In the genomic region with DNA sequence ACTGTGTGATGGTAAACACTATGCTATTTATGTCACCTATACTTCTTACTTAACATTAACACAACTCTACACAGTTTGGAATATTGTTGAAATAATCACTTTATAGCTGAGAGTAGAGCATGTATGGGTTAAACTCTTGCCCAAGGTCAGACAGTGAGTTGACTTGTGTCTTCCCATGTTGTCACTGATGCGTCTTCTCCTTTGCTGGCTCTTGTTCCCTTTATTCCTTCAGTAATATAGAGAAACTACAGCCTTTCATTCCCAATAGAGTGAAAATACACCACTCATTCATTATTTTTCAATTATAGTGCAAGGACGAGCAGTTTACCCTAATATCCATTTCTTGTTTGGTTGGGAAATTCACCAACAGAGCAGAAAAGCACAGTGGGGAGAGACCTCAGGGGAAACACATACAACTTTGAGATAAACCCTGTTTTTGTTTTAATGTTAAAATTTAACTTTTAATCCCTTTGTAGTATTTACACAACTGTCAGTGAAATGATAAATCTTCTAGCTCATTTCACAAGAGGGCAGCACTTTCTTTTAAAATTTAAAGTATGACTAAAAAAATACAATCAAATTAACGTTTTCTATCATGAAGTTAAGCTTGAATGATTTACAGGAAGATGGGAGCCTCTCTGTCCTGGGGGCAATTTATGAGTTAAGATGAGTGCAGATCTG, we compare ENCODE assay signal across 1 cellular context.
A peak's percentile ranks its signal among the peaks of the same experiment; 100 is the strongest.
TF ChIP-seq lines count a peak whose summit lies in the region.

No MANE protein-coding gene starts in this region.

TF ChIP-seq in HepG2, 621 proteins besides CTCF, POLR2A, EP300 and RAD21 (continued from another document and continues in another):
- TF ChIP-seq ARID3A (IDR thresholded peaks at IDR 0.05; ENCODE audit: low read depth, low read length): peak; percentile 95
- no peak for TF ChIP-seq PAWR (CRISPR knock-in tag; IDR thresholded peaks at IDR 0.05; ENCODE audit: borderline replicate concordance)
- TF ChIP-seq ZNF629 (CRISPR knock-in tag; conservative IDR thresholded peaks at IDR 0.05): no peak
- no peak for TF ChIP-seq MYPOP (CRISPR knock-in tag; IDR thresholded peaks at IDR 0.05)
- peak; percentile 53; the same call in 1 of the 2 replicates for TF ChIP-seq MEF2D (CRISPR knock-in tag; IDR thresholded peaks at IDR 0.05)
- TF ChIP-seq ZNF790 (CRISPR knock-in tag; IDR thresholded peaks at IDR 0.05; ENCODE audit: borderline replicate concordance): no peak
- TF ChIP-seq ZSCAN21 (CRISPR knock-in tag; IDR thresholded peaks at IDR 0.05; ENCODE audit: borderline replicate concordance): no peak
- TF ChIP-seq GFI1 (CRISPR knock-in tag; IDR thresholded peaks at IDR 0.05; ENCODE audit: borderline replicate concordance): 0 out of 2 replicates have a peak, but pooled peaks have one; percentile 52
- TF ChIP-seq, protein P1, sequence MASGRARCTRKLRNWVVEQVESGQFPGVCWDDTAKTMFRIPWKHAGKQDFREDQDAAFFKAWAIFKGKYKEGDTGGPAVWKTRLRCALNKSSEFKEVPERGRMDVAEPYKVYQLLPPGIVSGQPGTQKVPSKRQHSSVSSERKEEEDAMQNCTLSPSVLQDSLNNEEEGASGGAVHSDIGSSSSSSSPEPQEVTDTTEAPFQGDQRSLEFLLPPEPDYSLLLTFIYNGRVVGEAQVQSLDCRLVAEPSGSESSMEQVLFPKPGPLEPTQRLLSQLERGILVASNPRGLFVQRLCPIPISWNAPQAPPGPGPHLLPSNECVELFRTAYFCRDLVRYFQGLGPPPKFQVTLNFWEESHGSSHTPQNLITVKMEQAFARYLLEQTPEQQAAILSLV (CRISPR knock-in tag; IDR thresholded peaks at IDR 0.05; ENCODE audit: borderline replicate concordance): no peak
- TF ChIP-seq SNAI1 (CRISPR knock-in tag; IDR thresholded peaks at IDR 0.05; ENCODE audit: borderline replicate concordance): no peak
- TF ChIP-seq DMAP1 (CRISPR knock-in tag; IDR thresholded peaks at IDR 0.05): peak; percentile 23; the same call in 1 of the 2 replicates
- TF ChIP-seq CSRNP1 (CRISPR knock-in tag; IDR thresholded peaks at IDR 0.05): no peak
- no peak for TF ChIP-seq DNMT3B (CRISPR knock-in tag; conservative IDR thresholded peaks at IDR 0.05)
- no peak for TF ChIP-seq ZNF451 (CRISPR knock-in tag; IDR thresholded peaks at IDR 0.05)
- 0 out of 2 replicates have a peak, but pooled peaks have one; percentile 59 for TF ChIP-seq ZSCAN31 (CRISPR knock-in tag; IDR thresholded peaks at IDR 0.05; ENCODE audit: low read depth)
- TF ChIP-seq, protein P2, sequence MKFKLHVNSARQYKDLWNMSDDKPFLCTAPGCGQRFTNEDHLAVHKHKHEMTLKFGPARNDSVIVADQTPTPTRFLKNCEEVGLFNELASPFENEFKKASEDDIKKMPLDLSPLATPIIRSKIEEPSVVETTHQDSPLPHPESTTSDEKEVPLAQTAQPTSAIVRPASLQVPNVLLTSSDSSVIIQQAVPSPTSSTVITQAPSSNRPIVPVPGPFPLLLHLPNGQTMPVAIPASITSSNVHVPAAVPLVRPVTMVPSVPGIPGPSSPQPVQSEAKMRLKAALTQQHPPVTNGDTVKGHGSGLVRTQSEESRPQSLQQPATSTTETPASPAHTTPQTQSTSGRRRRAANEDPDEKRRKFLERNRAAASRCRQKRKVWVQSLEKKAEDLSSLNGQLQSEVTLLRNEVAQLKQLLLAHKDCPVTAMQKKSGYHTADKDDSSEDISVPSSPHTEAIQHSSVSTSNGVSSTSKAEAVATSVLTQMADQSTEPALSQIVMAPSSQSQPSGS (CRISPR knock-in tag; IDR thresholded peaks at IDR 0.05): peak; percentile 29; the same call in 1 of the 2 replicates
- TF ChIP-seq TEAD3 (CRISPR knock-in tag; optimal IDR thresholded peaks at IDR 0.05; ENCODE audit: borderline replicate concordance): peak; percentile 65
- TF ChIP-seq, protein P3, sequence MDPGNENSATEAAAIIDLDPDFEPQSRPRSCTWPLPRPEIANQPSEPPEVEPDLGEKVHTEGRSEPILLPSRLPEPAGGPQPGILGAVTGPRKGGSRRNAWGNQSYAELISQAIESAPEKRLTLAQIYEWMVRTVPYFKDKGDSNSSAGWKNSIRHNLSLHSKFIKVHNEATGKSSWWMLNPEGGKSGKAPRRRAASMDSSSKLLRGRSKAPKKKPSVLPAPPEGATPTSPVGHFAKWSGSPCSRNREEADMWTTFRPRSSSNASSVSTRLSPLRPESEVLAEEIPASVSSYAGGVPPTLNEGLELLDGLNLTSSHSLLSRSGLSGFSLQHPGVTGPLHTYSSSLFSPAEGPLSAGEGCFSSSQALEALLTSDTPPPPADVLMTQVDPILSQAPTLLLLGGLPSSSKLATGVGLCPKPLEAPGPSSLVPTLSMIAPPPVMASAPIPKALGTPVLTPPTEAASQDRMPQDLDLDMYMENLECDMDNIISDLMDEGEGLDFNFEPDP (CRISPR knock-in tag; conservative IDR thresholded peaks at IDR 0.05): no peak
- TF ChIP-seq FLYWCH1 (CRISPR knock-in tag; IDR thresholded peaks at IDR 0.05): no peak
- TF ChIP-seq RFXAP (CRISPR knock-in tag; IDR thresholded peaks at IDR 0.05; ENCODE audit: borderline replicate concordance): peak; percentile 41; the same call in 1 of the 2 replicates
- TF ChIP-seq MLXIP (CRISPR knock-in tag; IDR thresholded peaks at IDR 0.05; ENCODE audit: borderline replicate concordance): no peak
- no peak for TF ChIP-seq GABPB1 (CRISPR knock-in tag; IDR thresholded peaks at IDR 0.05)
- no peak for TF ChIP-seq ZMYM3 (CRISPR knock-in tag; IDR thresholded peaks at IDR 0.05)
- TF ChIP-seq, protein P4, sequence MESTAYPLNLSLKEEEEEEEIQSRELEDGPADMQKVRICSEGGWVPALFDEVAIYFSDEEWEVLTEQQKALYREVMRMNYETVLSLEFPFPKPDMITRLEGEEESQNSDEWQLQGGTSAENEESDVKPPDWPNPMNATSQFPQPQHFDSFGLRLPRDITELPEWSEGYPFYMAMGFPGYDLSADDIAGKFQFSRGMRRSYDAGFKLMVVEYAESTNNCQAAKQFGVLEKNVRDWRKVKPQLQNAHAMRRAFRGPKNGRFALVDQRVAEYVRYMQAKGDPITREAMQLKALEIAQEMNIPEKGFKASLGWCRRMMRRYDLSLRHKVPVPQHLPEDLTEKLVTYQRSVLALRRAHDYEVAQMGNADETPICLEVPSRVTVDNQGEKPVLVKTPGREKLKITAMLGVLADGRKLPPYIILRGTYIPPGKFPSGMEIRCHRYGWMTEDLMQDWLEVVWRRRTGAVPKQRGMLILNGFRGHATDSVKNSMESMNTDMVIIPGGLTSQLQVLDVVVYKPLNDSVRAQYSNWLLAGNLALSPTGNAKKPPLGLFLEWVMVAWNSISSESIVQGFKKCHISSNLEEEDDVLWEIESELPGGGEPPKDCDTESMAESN (CRISPR knock-in tag; conservative IDR thresholded peaks at IDR 0.05): no peak
- TF ChIP-seq ZFP82 (CRISPR knock-in tag; IDR thresholded peaks at IDR 0.05; ENCODE audit: borderline replicate concordance): no peak
- no peak for TF ChIP-seq ZNF605 (CRISPR knock-in tag; IDR thresholded peaks at IDR 0.05)
- TF ChIP-seq ZNF841 (CRISPR knock-in tag; IDR thresholded peaks at IDR 0.05; ENCODE audit: borderline replicate concordance): no peak
- TF ChIP-seq SAP130 (CRISPR knock-in tag; IDR thresholded peaks at IDR 0.05; ENCODE audit: low read depth): peak; percentile 59
- peak; percentile 47 for TF ChIP-seq IRF2 (CRISPR knock-in tag; IDR thresholded peaks at IDR 0.05)
- TF ChIP-seq ZNF260 (CRISPR knock-in tag; IDR thresholded peaks at IDR 0.05; ENCODE audit: borderline replicate concordance, low read depth): no peak
- TF ChIP-seq ZNF772 (CRISPR knock-in tag; IDR thresholded peaks at IDR 0.05): no peak
- no peak for TF ChIP-seq JUND (CRISPR knock-in tag; IDR thresholded peaks at IDR 0.05)
- TF ChIP-seq, protein P5, sequence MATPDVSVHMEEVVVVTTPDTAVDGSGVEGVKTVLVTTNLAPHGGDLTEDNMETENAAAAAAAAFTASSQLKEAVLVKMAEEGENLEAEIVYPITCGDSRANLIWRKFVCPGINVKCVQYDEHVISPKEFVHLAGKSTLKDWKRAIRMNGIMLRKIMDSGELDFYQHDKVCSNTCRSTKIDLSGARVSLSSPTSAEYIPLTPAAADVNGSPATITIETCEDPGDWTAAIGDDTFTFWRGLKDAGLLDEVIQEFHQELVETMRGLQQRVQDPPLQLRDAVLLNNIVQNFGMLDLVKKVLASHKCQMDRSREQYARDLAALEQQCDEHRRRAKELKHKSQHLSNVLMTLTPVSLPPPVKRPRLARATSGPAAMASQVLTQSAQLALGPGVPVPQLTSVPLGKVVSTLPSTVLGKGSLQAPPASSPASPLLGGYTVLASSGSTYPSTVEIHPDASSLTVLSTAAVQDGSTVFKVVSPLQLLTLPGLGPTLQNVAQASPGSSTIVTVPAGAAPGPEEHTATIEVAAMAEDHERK (CRISPR knock-in tag; IDR thresholded peaks at IDR 0.05; ENCODE audit: low read depth): no peak
- TF ChIP-seq, protein P6, sequence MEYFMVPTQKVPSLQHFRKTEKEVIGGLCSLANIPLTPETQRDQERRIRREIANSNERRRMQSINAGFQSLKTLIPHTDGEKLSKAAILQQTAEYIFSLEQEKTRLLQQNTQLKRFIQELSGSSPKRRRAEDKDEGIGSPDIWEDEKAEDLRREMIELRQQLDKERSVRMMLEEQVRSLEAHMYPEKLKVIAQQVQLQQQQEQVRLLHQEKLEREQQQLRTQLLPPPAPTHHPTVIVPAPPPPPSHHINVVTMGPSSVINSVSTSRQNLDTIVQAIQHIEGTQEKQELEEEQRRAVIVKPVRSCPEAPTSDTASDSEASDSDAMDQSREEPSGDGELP (IDR thresholded peaks at IDR 0.05; ENCODE audit: borderline replicate concordance, low read depth): no peak
- no peak for TF ChIP-seq TBP (CRISPR knock-in tag; IDR thresholded peaks at IDR 0.05)
